Comparison of ENCODE assay signal across 8 cellular contexts in the genomic region with DNA sequence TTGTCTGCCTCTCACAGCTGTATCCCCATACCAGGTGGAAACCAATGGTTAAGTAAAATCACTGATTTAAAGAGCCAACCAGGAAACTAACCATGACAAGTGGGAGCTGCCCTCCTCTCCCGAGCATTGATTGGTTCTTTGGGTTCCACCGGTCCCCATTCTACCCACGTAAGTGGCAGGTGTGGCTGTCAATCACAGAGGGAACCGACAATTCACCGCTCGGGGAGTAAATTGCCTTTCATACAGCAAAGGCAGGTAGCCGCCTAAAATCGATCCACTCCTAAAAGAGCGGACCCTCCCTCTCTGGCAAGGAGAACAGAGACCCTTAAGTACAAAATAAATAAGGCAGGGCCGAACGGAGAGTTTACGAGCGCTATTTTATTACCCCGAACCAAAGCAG. TPM values are rescaled to one million over a fixed set of nuclear protein-coding genes. Genes with fewer than 3 reads are reported as not detected.
A peak's percentile ranks its signal among the peaks of the same experiment; 100 is the strongest.
DNase-seq lines count a peak whose midpoint lies in the region; ATAC-seq, FAIRE-seq and TF ChIP-seq lines count a peak whose summit lies in the region.

No MANE protein-coding gene starts in this region.

- ATAC-seq in IMR-90 (ENCODE audit: low read depth) (no peak), GM19351 (IDR thresholded peaks at IDR 0.05; ENCODE audit: unreplicated experiment) (no peak)

- no peak overlapping the region for H2AK9ac ChIP-seq in IMR-90 (replicated peaks; ENCODE audit: low read depth, low read length, poor library complexity)

- BruUV-seq in IMR-90 (replicated peaks; lab: Mats Ljungman, UMichigan), result no TSS peak

- H3K14ac ChIP-seq in IMR-90 (replicated peaks; ENCODE audit: low read depth, low read length), result no peak overlapping the region

- no peaks in the 10 kb centered on the region for H3K79me1 ChIP-seq in IMR-90 (ENCODE audit: low read depth in 1 of 2, low read length in 2 of 2)

- H3K27ac ChIP-seq in IMR-90 (ENCODE audit: insufficient read depth, low read length) (no peak overlapping the region), coronary artery (no peak overlapping the region)

- H3K9me3 ChIP-seq in IMR-90 (ENCODE audit: control insufficient read depth, insufficient read depth, low read length), result no peaks in the 10 kb centered on the region

- no peak overlapping the region for H2AFZ ChIP-seq in IMR-90 (replicated peaks; ENCODE audit: low read length, poor library complexity)

- DNase-seq in Daoy (ENCODE audit: low read depth) (peak; percentile 93), IMR-90 (peak; percentile 43), SHP77 treated with DMSO at 0.1 percent for 48 hours (lab: John Stamatoyannopoulos, UW) (peak; percentile 86), coronary artery (ENCODE audit: low spot score) (no peak), kidney tubule cell (ENCODE audit: low spot score) (peak; percentile 95), GM12892 (ENCODE audit: insufficient read length) (no peak)
- DNase-seq in stimulated activated CD4-positive, alpha-beta T cell treated with anti-CD3 and anti-CD28 coated beads, Interleukin-1b, Interleukin-23, amount 100 ng/mL, for 48 hours, result peak; percentile 60

- dilution Hi-C loops in IMR-90 (cut with HindIII; ENCODE audit: low sequenced_read_pairs, unreplicated experiment), result no loop called here

- in situ Hi-C loops in IMR-90 (cut with MboI; ENCODE audit: low sequenced_read_pairs), result no loop called here

- no peak overlapping the region for H4K91ac ChIP-seq in IMR-90 (ENCODE audit: insufficient read depth, low read depth, low read length)

- H3K4ac ChIP-seq in IMR-90 (ENCODE audit: low read depth, low read length), result no peak overlapping the region

- no peak overlapping the region for H3K18ac ChIP-seq in IMR-90 (ENCODE audit: low read depth, low read length)

- H2BK120ac ChIP-seq in IMR-90 (ENCODE audit: low read depth, low read length), result no peak overlapping the region

- H2AK5ac ChIP-seq in IMR-90 (ENCODE audit: low read depth, low read length), result no peak overlapping the region

- FAIRE-seq in GM12892 (lab: Jason Lieb, UNC), result no peak

- no peak overlapping the region for H3K9ac ChIP-seq in IMR-90 (ENCODE audit: low read depth, low read length)

- WGBS in IMR-90 (ENCODE audit: extremely low coverage in 2 of 2, insufficient read length in 1 of 2), 2 experiments, result no CpG with 5 or more reads among the region's 14 CpGs

- H4K8ac ChIP-seq in IMR-90 (ENCODE audit: low read depth in 2 of 2, low read length in 2 of 2), result no peak overlapping the region

- no peak overlapping the region for H2BK15ac ChIP-seq in IMR-90 (ENCODE audit: low read depth, low read length)

- no peaks in the 10 kb centered on the region for H3K36me3 ChIP-seq in IMR-90 (ENCODE audit: control insufficient read depth, insufficient read depth, low read length)

- intact Hi-C loops in IMR-90 (cut with micrococcal nuclease), result no loop called here

- POLR2A ChIA-PET in IMR-90 (lab: Charles Lee; ENCODE audit: unreplicated experiment), result no interaction called here

- H2BK5ac ChIP-seq in IMR-90 (ENCODE audit: low read depth, low read length, poor library complexity, severe bottlenecking), result no peak overlapping the region

- H3K4me3 ChIP-seq in IMR-90 (ENCODE audit: insufficient read depth, low read depth, low read length), result no peak overlapping the region
- peak overlapping the region; percentile 71 for H3K4me3 ChIP-seq in coronary artery

- CTCF ChIA-PET in IMR-90 (lab: Yijun Ruan, JAX), result no interaction called here

- H3K56ac ChIP-seq in IMR-90 (ENCODE audit: extremely low read depth, insufficient read depth, low read length), result no peak overlapping the region

- no peaks in the 10 kb centered on the region for H3K9me1 ChIP-seq in IMR-90 (ENCODE audit: insufficient read depth, low read length)

- peaks cover 14% of the 10 kb centered on the region for H3K27me3 ChIP-seq in IMR-90 (ENCODE audit: control insufficient read depth, insufficient read depth, low read length)

- H2BK20ac ChIP-seq in IMR-90 (ENCODE audit: low read depth, low read length), result no peak overlapping the region

- no peak overlapping the region for H3K23ac ChIP-seq in IMR-90 (ENCODE audit: low read depth, low read length)

- no peak for TF ChIP-seq CTCF in IMR-90 (conservative IDR thresholded peaks at IDR 0.05; ENCODE audit: low read depth, low read length)
- TF ChIP-seq CTCF in coronary artery (IDR thresholded peaks at IDR 0.05), result no peak

- TF ChIP-seq POLR2A in IMR-90 (IDR thresholded peaks at IDR 0.05; ENCODE audit: low read depth, low read length) (no peak), GM12892 (IDR thresholded peaks at IDR 0.05; ENCODE audit: low read depth, low read length) (no peak)

- H3K4me1 ChIP-seq in IMR-90 (ENCODE audit: control insufficient read depth, insufficient read depth, low read length), result no peaks in the 10 kb centered on the region

- H4K5ac ChIP-seq in IMR-90 (ENCODE audit: low read depth, low read length), result no peak overlapping the region

- H4K20me1 ChIP-seq in IMR-90 (ENCODE audit: insufficient read depth, low read length), result no peaks in the 10 kb centered on the region

- no peak for TF ChIP-seq RAD21 in IMR-90 (IDR thresholded peaks at IDR 0.05; ENCODE audit: low read length)

- H3K4me2 ChIP-seq in IMR-90 (ENCODE audit: low read depth, low read length), result no peak overlapping the region; the same call in 1 of the 2 replicates

TF ChIP-seq in IMR-90, 13 proteins besides CTCF, POLR2A, EP300 and RAD21:
- no peak for TF ChIP-seq MAFK (IDR thresholded peaks at IDR 0.05; ENCODE audit: low read depth, low read length)
- TF ChIP-seq, protein P1, sequence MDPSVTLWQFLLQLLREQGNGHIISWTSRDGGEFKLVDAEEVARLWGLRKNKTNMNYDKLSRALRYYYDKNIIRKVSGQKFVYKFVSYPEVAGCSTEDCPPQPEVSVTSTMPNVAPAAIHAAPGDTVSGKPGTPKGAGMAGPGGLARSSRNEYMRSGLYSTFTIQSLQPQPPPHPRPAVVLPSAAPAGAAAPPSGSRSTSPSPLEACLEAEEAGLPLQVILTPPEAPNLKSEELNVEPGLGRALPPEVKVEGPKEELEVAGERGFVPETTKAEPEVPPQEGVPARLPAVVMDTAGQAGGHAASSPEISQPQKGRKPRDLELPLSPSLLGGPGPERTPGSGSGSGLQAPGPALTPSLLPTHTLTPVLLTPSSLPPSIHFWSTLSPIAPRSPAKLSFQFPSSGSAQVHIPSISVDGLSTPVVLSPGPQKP (IDR thresholded peaks at IDR 0.05; ENCODE audit: borderline replicate concordance, low read depth, low read length), result no peak

RNA-seq across cellular contexts. Expression of a gene that starts 1.2 kb away (rescaled TPM):
- total RNA-seq in Daoy (2014; rRNA removed; shearing (Covaris generic)), result 1.7 and 11.3 TPM in 2 replicates
- 0.18 and 0.28 TPM in 2 replicates for total RNA-seq in IMR-90 (2012; rRNA removed)
- polyA plus RNA-seq in IMR-90 (2012; rRNA removed), result 0.14 and 0.17 TPM in 2 replicates
- polyA plus RNA-seq in IMR-90 (2012; cell fraction: cytosol; rRNA removed), result 0.09 TPM in 1 of 2 replicates, not detected in the other
- 0.01 TPM in 1 of 2 replicates, not detected in the other for polyA plus RNA-seq in IMR-90 (2012; cell fraction: nucleus; rRNA removed; ENCODE audit: low replicate concordance)
- 0.34 TPM for polyA plus RNA-seq in GM12892 (2012; ENCODE audit: missing spikeins)

Comparison
In these comparisons a context has a peak if more than half of its experiments do, and no peak if none do; other contexts are left out.
1. DNase-seq: peak in Daoy (single experiment), IMR-90 (single experiment), SHP77 treated with DMSO at 0.1 percent for 48 hours (single experiment), kidney tubule cell (single experiment) and stimulated activated CD4-positive, alpha-beta T cell treated with anti-CD3 and anti-CD28 coated beads, Interleukin-1b, Interleukin-23, amount 100 ng/mL, for 48 hours (single experiment); none in coronary artery (single experiment) and GM12892 (single experiment).